Comparison of ENCODE assay signal across 17 cellular contexts in genomic region chr3:37074178-37074577, GRCh38.
DNase-seq lines count a peak whose midpoint lies in the region; ATAC-seq and TF ChIP-seq lines count a peak whose summit lies in the region.
"Had no signal": no experiment of that assay in that cellular context is flagged by ENCODE, and none has a peak within 500 bp of the region (broad histone marks: within the 10 kb centered on the region; RNA-seq: fewer than 3 reads in every experiment).

No MANE protein-coding gene starts in this region.

- 83 to 91% methylated on average over 3 of the region's 3 CpGs for WGBS in sigmoid colon, 2 donors

- H3K27me3 ChIP-seq in adipocyte (replicated peaks; ENCODE audit: control insufficient read depth, insufficient read depth, low read length), result no peaks in the 10 kb centered on the region
- H3K27me3 ChIP-seq in sigmoid colon, result no peaks in the 10 kb centered on the region
- H3K27me3 ChIP-seq: heart left ventricle, spleen, thyroid gland had no signal

- H3K9me3 ChIP-seq in adipocyte (ENCODE audit: control insufficient read depth, low read length) (no peaks in the 10 kb centered on the region), sigmoid colon (no peaks in the 10 kb centered on the region)
- H3K9me3 ChIP-seq: heart left ventricle, spleen, thyroid gland had no signal

- no peaks in the 10 kb centered on the region for H3K9me3 Mint-ChIP-seq in activated CD8-positive, alpha-beta T cell treated with anti-CD3 and anti-CD28 coated beads for 36 hours
- H3K9me3 Mint-ChIP-seq in activated CD8-positive, alpha-beta T cell treated with anti-CD3 and anti-CD28 coated beads, Interleukin-2, amount 10 ng/mL, durations not matched to agents 7 days and 5 days (ENCODE audit: insufficient read depth), result no peaks in the 10 kb centered on the region
- H3K9me3 Mint-ChIP-seq: activated naive CD4-positive, alpha-beta T cell treated with anti-CD3 and anti-CD28 coated beads, Interleukin-2, amount 50 U/mL, for 24 hours; nephron had no signal

- H3K4me3 Mint-ChIP-seq in activated CD8-positive, alpha-beta T cell treated with anti-CD3 and anti-CD28 coated beads for 36 hours, result no peak overlapping the region
- no peak overlapping the region for H3K4me3 Mint-ChIP-seq in activated CD8-positive, alpha-beta T cell treated with anti-CD3 and anti-CD28 coated beads, Interleukin-2, amount 10 ng/mL, durations not matched to agents 7 days and 5 days
- H3K4me3 Mint-ChIP-seq: activated naive CD4-positive, alpha-beta T cell treated with anti-CD3 and anti-CD28 coated beads, Interleukin-2, amount 50 U/mL, for 24 hours; nephron had no signal

- H3K27ac ChIP-seq in sigmoid colon, result peak overlapping the region in 2 of 4 donors; percentile 6 to 29
- H3K27ac ChIP-seq: 22Rv1, heart left ventricle, KMS-11, spleen, thyroid gland had no signal

- H3K4me1 ChIP-seq in adipocyte (ENCODE audit: control insufficient read depth, insufficient read depth, low read length) (peaks cover 40% of the 10 kb centered on the region), sigmoid colon (peaks cover 0 to 23% (median 16%) of the 10 kb centered on the region in 4 donors)

- H3K27ac Mint-ChIP-seq in activated CD8-positive, alpha-beta T cell treated with anti-CD3 and anti-CD28 coated beads for 36 hours, result no peak overlapping the region
- H3K27ac Mint-ChIP-seq in activated CD8-positive, alpha-beta T cell treated with anti-CD3 and anti-CD28 coated beads, Interleukin-2, amount 10 ng/mL, durations not matched to agents 7 days and 5 days, result no peak overlapping the region
- H3K27ac Mint-ChIP-seq: activated naive CD4-positive, alpha-beta T cell treated with anti-CD3 and anti-CD28 coated beads, Interleukin-2, amount 50 U/mL, for 24 hours had no signal

- H3K9ac ChIP-seq in adipocyte (ENCODE audit: low read length), result peak overlapping the region; percentile 80
- H3K9ac ChIP-seq: KMS-11 had no signal

- H3K4me3 ChIP-seq in adipocyte (ENCODE audit: low read length) (no peak overlapping the region), sigmoid colon (no peak overlapping the region)
- H3K4me3 ChIP-seq: heart left ventricle, spleen, thyroid gland had no signal

- CTCF ChIA-PET in activated CD8-positive, alpha-beta T cell treated with anti-CD3 and anti-CD28 coated beads for 36 hours (lab: Charles Lee), result no interaction called here
- CTCF ChIA-PET in activated CD8-positive, alpha-beta T cell treated with anti-CD3 and anti-CD28 coated beads, Interleukin-2, amount 10 ng/mL, durations not matched to agents 7 days and 5 days (lab: Charles Lee), result no interaction called here

- H3K36me3 Mint-ChIP-seq in activated CD8-positive, alpha-beta T cell treated with anti-CD3 and anti-CD28 coated beads for 36 hours (ENCODE audit: low read depth), result peaks cover 16% of the 10 kb centered on the region
- peaks cover 30% of the 10 kb centered on the region for H3K36me3 Mint-ChIP-seq in activated CD8-positive, alpha-beta T cell treated with anti-CD3 and anti-CD28 coated beads, Interleukin-2, amount 10 ng/mL, durations not matched to agents 7 days and 5 days (ENCODE audit: low read depth)

- ATAC-seq in activated CD8-positive, alpha-beta T cell treated with anti-CD3 and anti-CD28 coated beads for 36 hours, result peak; percentile 49
- no peak for ATAC-seq in activated CD8-positive, alpha-beta T cell treated with anti-CD3 and anti-CD28 coated beads, Interleukin-2, amount 10 ng/mL, durations not matched to agents 7 days and 5 days
- ATAC-seq in GM19452 (IDR thresholded peaks at IDR 0.05; ENCODE audit: unreplicated experiment), result no peak
- ATAC-seq: heart left ventricle had no signal

- POLR2A ChIA-PET in activated CD8-positive, alpha-beta T cell treated with anti-CD3 and anti-CD28 coated beads for 36 hours (lab: Charles Lee), result no interaction called here
- POLR2A ChIA-PET in activated CD8-positive, alpha-beta T cell treated with anti-CD3 and anti-CD28 coated beads, Interleukin-2, amount 10 ng/mL, durations not matched to agents 7 days and 5 days (lab: Charles Lee), result no interaction called here

- H3K36me3 ChIP-seq in adipocyte (ENCODE audit: control insufficient read depth, insufficient read depth, low read length, severe bottlenecking) (peaks cover 43% of the 10 kb centered on the region), sigmoid colon (peaks cover 0 to 33% (median 0%) of the 10 kb centered on the region in 4 donors)

- H3K4me1 Mint-ChIP-seq in activated CD8-positive, alpha-beta T cell treated with anti-CD3 and anti-CD28 coated beads for 36 hours (ENCODE audit: low read depth), result peaks cover 13% of the 10 kb centered on the region
- peaks cover 14% of the 10 kb centered on the region for H3K4me1 Mint-ChIP-seq in activated CD8-positive, alpha-beta T cell treated with anti-CD3 and anti-CD28 coated beads, Interleukin-2, amount 10 ng/mL, durations not matched to agents 7 days and 5 days (ENCODE audit: low read depth)

- no peak for TF ChIP-seq POLR2A in sigmoid colon (IDR thresholded peaks at IDR 0.05)

- no peak for TF ChIP-seq EP300 in sigmoid colon (IDR thresholded peaks at IDR 0.05)

- DNase-seq in activated CD8-positive, alpha-beta T cell treated with anti-CD3 and anti-CD28 coated beads for 36 hours, result no peak
- no peak for DNase-seq in activated CD8-positive, alpha-beta T cell treated with anti-CD3 and anti-CD28 coated beads, Interleukin-2, amount 10 ng/mL, durations not matched to agents 7 days and 5 days
- DNase-seq in adipocyte (ENCODE audit: low read depth) (peak; percentile 87), fibroblast of the conjunctiva (ENCODE audit: low read depth) (peak; percentile 26), stromal cell of bone marrow (ENCODE audit: low read depth) (peak; percentile 40), cerebellar cortex (ENCODE audit: low spot score) (no peak), sigmoid colon (no peak)
- DNase-seq: Calu3, heart left ventricle, NCI-H2029 treated with DMSO at 0.1 percent for 48 hours, spleen, thyroid gland had no signal

- no peak for TF ChIP-seq CTCF in activated CD8-positive, alpha-beta T cell treated with anti-CD3 and anti-CD28 coated beads for 36 hours (IDR thresholded peaks at IDR 0.05)
- no peak for TF ChIP-seq CTCF in sigmoid colon (IDR thresholded peaks at IDR 0.05)

- no peaks in the 10 kb centered on the region for H3K27me3 Mint-ChIP-seq in activated CD8-positive, alpha-beta T cell treated with anti-CD3 and anti-CD28 coated beads for 36 hours
- H3K27me3 Mint-ChIP-seq in activated CD8-positive, alpha-beta T cell treated with anti-CD3 and anti-CD28 coated beads, Interleukin-2, amount 10 ng/mL, durations not matched to agents 7 days and 5 days (ENCODE audit: low read depth), result no peaks in the 10 kb centered on the region
- H3K27me3 Mint-ChIP-seq: activated naive CD4-positive, alpha-beta T cell treated with anti-CD3 and anti-CD28 coated beads, Interleukin-2, amount 50 U/mL, for 24 hours had no signal

- intact Hi-C loops in activated CD8-positive, alpha-beta T cell treated with anti-CD3 and anti-CD28 coated beads for 36 hours (cut with micrococcal nuclease), result no loop called here
- intact Hi-C loops in sigmoid colon (cut with DNase I), result no loop called here

Comparison
In these comparisons a context has a peak if more than half of its experiments do, and no peak if none do; other contexts are left out.
1. DNase-seq: peak in adipocyte (single experiment), fibroblast of the conjunctiva (single experiment) and stromal cell of bone marrow (single experiment); none in activated CD8-positive, alpha-beta T cell treated with anti-CD3 and anti-CD28 coated beads for 36 hours (single experiment), activated CD8-positive, alpha-beta T cell treated with anti-CD3 and anti-CD28 coated beads, Interleukin-2, amount 10 ng/mL, durations not matched to agents 7 days and 5 days (single experiment), cerebellar cortex (single experiment) and sigmoid colon (single experiment).